ENCODE assay signal across 18 cellular contexts in genomic region chr20:8581451-8582183, GRCh38.
DNase-seq lines count a peak whose midpoint lies in the region; ATAC-seq and TF ChIP-seq lines count a peak whose summit lies in the region.
"Had no signal": no experiment of that assay in that cellular context is flagged by ENCODE, and none has a peak within 500 bp of the region (broad histone marks: within the 10 kb centered on the region; RNA-seq: fewer than 3 reads in every experiment).

No MANE protein-coding gene starts in this region.

- H3K9me3 Mint-ChIP-seq in natural killer cell treated with Interleukin-12 subunit alpha and Interleukin-12 subunit beta and Interleukin-15 and Interleukin-18, amount 100 ng/mL, for 72 hours: no peaks in the 10 kb centered on the region
- no peaks in the 10 kb centered on the region for H3K9me3 Mint-ChIP-seq in natural killer cell
- H3K9me3 Mint-ChIP-seq: CD8-positive, alpha-beta T cell; IgD-negative memory B cell had no signal

- peak; percentile 32 to 49 for ATAC-seq in natural killer cell treated with Interleukin-12 subunit alpha and Interleukin-12 subunit beta and Interleukin-15 and Interleukin-18, amount 100 ng/mL, for 72 hours
- ATAC-seq in natural killer cell: no peak
- ATAC-seq in HG02678 (IDR thresholded peaks at IDR 0.05; ENCODE audit: unreplicated experiment): no peak
- ATAC-seq: CD8-positive, alpha-beta T cell had no signal

- no peak overlapping the region for H3K27ac Mint-ChIP-seq in natural killer cell treated with Interleukin-12 subunit alpha and Interleukin-12 subunit beta and Interleukin-15 and Interleukin-18, amount 100 ng/mL, for 72 hours
- H3K27ac Mint-ChIP-seq in natural killer cell: no peak overlapping the region
- H3K27ac Mint-ChIP-seq: B cell; CD8-positive, alpha-beta T cell; IgD-negative memory B cell had no signal

- H3K27me3 Mint-ChIP-seq in natural killer cell treated with Interleukin-12 subunit alpha and Interleukin-12 subunit beta and Interleukin-15 and Interleukin-18, amount 100 ng/mL, for 72 hours: no peaks in the 10 kb centered on the region
- H3K27me3 Mint-ChIP-seq in natural killer cell (ENCODE audit: low read depth in 2 of 2): no peaks in the 10 kb centered on the region
- H3K27me3 Mint-ChIP-seq: B cell, IgD-negative memory B cell had no signal

- no peaks in the 10 kb centered on the region for H3K36me3 Mint-ChIP-seq in natural killer cell treated with Interleukin-12 subunit alpha and Interleukin-12 subunit beta and Interleukin-15 and Interleukin-18, amount 100 ng/mL, for 72 hours
- no peaks in the 10 kb centered on the region for H3K36me3 Mint-ChIP-seq in natural killer cell
- H3K36me3 Mint-ChIP-seq: CD8-positive, alpha-beta T cell; IgD-negative memory B cell had no signal

- H3K4me3 Mint-ChIP-seq in natural killer cell treated with Interleukin-12 subunit alpha and Interleukin-12 subunit beta and Interleukin-15 and Interleukin-18, amount 100 ng/mL, for 72 hours: no peak overlapping the region
- no peak overlapping the region for H3K4me3 Mint-ChIP-seq in natural killer cell
- H3K4me3 Mint-ChIP-seq: B cell; CD8-positive, alpha-beta T cell; IgD-negative memory B cell had no signal

- peaks cover 0 to 10% of the 10 kb centered on the region in 2 donors for H3K4me1 Mint-ChIP-seq in natural killer cell treated with Interleukin-12 subunit alpha and Interleukin-12 subunit beta and Interleukin-15 and Interleukin-18, amount 100 ng/mL, for 72 hours (ENCODE audit: low read depth in 2 of 2)
- peaks cover 12 to 25% of the 10 kb centered on the region in 2 donors for H3K4me1 Mint-ChIP-seq in natural killer cell
- H3K4me1 Mint-ChIP-seq: B cell, IgD-negative memory B cell had no signal

- TF ChIP-seq CTCF in natural killer cell (IDR thresholded peaks at IDR 0.05): no peak

- DNase-seq in natural killer cell treated with Interleukin-12 subunit alpha and Interleukin-12 subunit beta and Interleukin-15 and Interleukin-18, amount 100 ng/mL, for 72 hours (ENCODE audit: low spot score): no peak
- no peak for DNase-seq in natural killer cell
- peak; percentile 33 for DNase-seq in glomerular visceral epithelial cell (ENCODE audit: extremely low spot score)
- peak; percentile 56 for DNase-seq in renal cortical epithelial cell (ENCODE audit: low read depth)
- no peak for DNase-seq in foreskin melanocyte
- no peak for DNase-seq in NCI-H2171 treated with DMSO at 0.1 percent for 48 hours (lab: John Stamatoyannopoulos, UW)
- DNase-seq: 8988T; CD8-positive, alpha-beta T cell; DMS 273 treated with DMSO at 0.1 percent for 48 hours; DMS53; DND-41; EL; GM23248; HCEC 1CT; KBM-7 had no signal

- intact Hi-C loops in natural killer cell (cut with micrococcal nuclease): no loop called here

Comparison
In these comparisons a context has a peak if more than half of its experiments do, and no peak if none do; other contexts are left out.
1. ATAC-seq: peak in natural killer cell treated with Interleukin-12 subunit alpha and Interleukin-12 subunit beta and Interleukin-15 and Interleukin-18, amount 100 ng/mL, for 72 hours (2 of 2); none in natural killer cell (0 of 3) and HG02678 (single experiment).
2. DNase-seq: peak in glomerular visceral epithelial cell (single experiment) and renal cortical epithelial cell (single experiment); none in natural killer cell treated with Interleukin-12 subunit alpha and Interleukin-12 subunit beta and Interleukin-15 and Interleukin-18, amount 100 ng/mL, for 72 hours (single experiment), natural killer cell (single experiment), foreskin melanocyte (single experiment) and NCI-H2171 treated with DMSO at 0.1 percent for 48 hours (single experiment).